In genomic region chr10:60795465-60796202, GRCh38 we compare ENCODE assay signal across 21 cellular contexts. TPM values are rescaled to one million over a fixed set of nuclear protein-coding genes. Genes with fewer than 3 reads are reported as not detected.
A peak's percentile ranks its signal among the peaks of the same experiment; 100 is the strongest.
DNase-seq lines count a peak whose midpoint lies in the region; ATAC-seq, FAIRE-seq and TF ChIP-seq lines count a peak whose summit lies in the region.
"Had no signal": no experiment of that assay in that cellular context is flagged by ENCODE, and none has a peak within 500 bp of the region (broad histone marks: within the 10 kb centered on the region; RNA-seq: fewer than 3 reads in every experiment).

No MANE protein-coding gene starts in this region.

- ATAC-seq in HepG2 (no peak), right lobe of liver (no peak), GM21528 (IDR thresholded peaks at IDR 0.05; ENCODE audit: low FRiP score, unreplicated experiment) (no peak)
- ATAC-seq: CD8-positive, alpha-beta T cell; GM12878 had no signal

- H3K36me3 ChIP-seq in HepG2 (replicated peaks in 1 of 2; ENCODE audit: control insufficient read depth in 1 of 2, insufficient read depth in 2 of 2, low read length in 2 of 2) (peaks cover 5 to 36% of the 10 kb centered on the region in 2 experiments), right lobe of liver (no peaks in the 10 kb centered on the region), HEK293 (ENCODE audit: control insufficient read depth in 2 of 2, insufficient read depth in 1 of 2, low read length in 2 of 2) (peaks cover 60 to 73% of the 10 kb centered on the region in 2 experiments), osteoblast (ENCODE audit: insufficient read depth, low read length) (no peaks in the 10 kb centered on the region), transverse colon (no peaks in the 10 kb centered on the region)

- FAIRE-seq in HepG2 (lab: Jason Lieb, UNC) = no peak
- FAIRE-seq: D721Med, GM12878, GM19239 had no signal

- H3K79me2 ChIP-seq in HepG2 (ENCODE audit: insufficient read depth, low read length) (peaks cover 8% of the 10 kb centered on the region), osteoblast (ENCODE audit: insufficient read depth, low read length) (peaks cover 17% of the 10 kb centered on the region)

- H3K9ac ChIP-seq in HepG2 (ENCODE audit: insufficient read depth, low read depth, low read length) = no peak overlapping the region

- TF ChIP-seq POLR2A in HepG2 (IDR thresholded peaks at IDR 0.05; ENCODE audit: insufficient read depth in 1 of 2, low read depth in 2 of 2, low read length in 2 of 2) (no peak), right lobe of liver (IDR thresholded peaks at IDR 0.05) (no peak), transverse colon (IDR thresholded peaks at IDR 0.05) (no peak)

- H4K20me1 ChIP-seq in HepG2 (ENCODE audit: insufficient read depth, low read length) = no peaks in the 10 kb centered on the region
- H4K20me1 ChIP-seq in osteoblast (ENCODE audit: insufficient read depth, low read length) = no peaks in the 10 kb centered on the region

- no peaks in the 10 kb centered on the region for H3K9me3 ChIP-seq in HepG2 (ENCODE audit: low read length)
- no peaks in the 10 kb centered on the region for H3K9me3 ChIP-seq in right lobe of liver
- no peaks in the 10 kb centered on the region for H3K9me3 ChIP-seq in HEK293 (ENCODE audit: control insufficient read depth, insufficient read depth, low read depth, low read length)
- no peaks in the 10 kb centered on the region for H3K9me3 ChIP-seq in osteoblast (ENCODE audit: low read depth, low read length)
- H3K9me3 ChIP-seq in transverse colon = no peaks in the 10 kb centered on the region
- H3K9me3 ChIP-seq: Caco-2 had no signal

- TF ChIP-seq CTCF in HepG2 (CRISPR knock-in tag; IDR thresholded peaks at IDR 0.05) = no peak
- no peak for TF ChIP-seq CTCF in right lobe of liver (IDR thresholded peaks at IDR 0.05)
- TF ChIP-seq CTCF in HEK293 (tag by site-specific recombination; IDR thresholded peaks at IDR 0.05) = no peak
- no peak for TF ChIP-seq CTCF in osteoblast (IDR thresholded peaks at IDR 0.05; ENCODE audit: extremely low read depth, low read depth, low read length)
- TF ChIP-seq CTCF in transverse colon (IDR thresholded peaks at IDR 0.05) = no peak

- no peak overlapping the region for H3K4me3 ChIP-seq in HepG2 (replicated peaks in 1 of 3; ENCODE audit: insufficient read depth in 1 of 3, low read depth in 2 of 3, low read length in 3 of 3)
- no peak overlapping the region for H3K4me3 ChIP-seq in right lobe of liver
- H3K4me3 ChIP-seq in HEK293 (ENCODE audit: low read depth, low read length) = no peak overlapping the region
- H3K4me3 ChIP-seq in osteoblast (ENCODE audit: insufficient read depth, low read length) = no peak overlapping the region
- H3K4me3 ChIP-seq in transverse colon = no peak overlapping the region
- H3K4me3 ChIP-seq: GM12878 had no signal

- H3K4me1 ChIP-seq in HepG2 (ENCODE audit: insufficient read depth, low read length) (peaks cover 18% of the 10 kb centered on the region), right lobe of liver (no peaks in the 10 kb centered on the region), HEK293 (ENCODE audit: control insufficient read depth, insufficient read depth, low read length) (no peaks in the 10 kb centered on the region; the same call in 1 of the 2 replicates), osteoblast (ENCODE audit: insufficient read depth, low read length) (no peaks in the 10 kb centered on the region), transverse colon (no peaks in the 10 kb centered on the region)

- H3K27ac ChIP-seq in HepG2 (ENCODE audit: extremely low read length, insufficient read depth, low read length) = no peak overlapping the region
- no peak overlapping the region for H3K27ac ChIP-seq in right lobe of liver
- H3K27ac ChIP-seq in HEK293 (ENCODE audit: extremely low read depth, low read depth, low read length) = no peak overlapping the region
- no peak overlapping the region for H3K27ac ChIP-seq in osteoblast (ENCODE audit: low read depth, low read length)
- H3K27ac ChIP-seq in transverse colon = no peak overlapping the region

- 97% methylated on average over 3 of the region's 3 CpGs for WGBS in HepG2 (ENCODE audit: low lambda C conversion rate)
- 94% methylated on average over 3 of the region's 3 CpGs for WGBS in right lobe of liver (ENCODE audit: insufficient coverage, low coverage, low lambda C conversion rate, missing lambda C conversion rate)
- WGBS in transverse colon (ENCODE audit: low coverage in 1 of 2), 2 donors = 99 to 100% methylated on average over 3 of the region's 3 CpGs

- intact Hi-C loops in HepG2 (cut with micrococcal nuclease; ENCODE audit: unreplicated experiment) = no loop called here
- intact Hi-C loops in right lobe of liver (cut with DNase I) = no loop called here
- intact Hi-C loops in transverse colon (cut with DNase I; ENCODE audit: low total_unique reads) = no loop called here

- H3K27me3 ChIP-seq in HepG2 (ENCODE audit: control insufficient read depth in 1 of 2, insufficient read depth in 2 of 2, low read length in 2 of 2) = no peaks in the 10 kb centered on the region
- no peaks in the 10 kb centered on the region for H3K27me3 ChIP-seq in right lobe of liver
- H3K27me3 ChIP-seq in osteoblast (ENCODE audit: insufficient read depth, low read length) = no peaks in the 10 kb centered on the region
- no peaks in the 10 kb centered on the region for H3K27me3 ChIP-seq in transverse colon

- no peak for TF ChIP-seq RAD21 in HepG2 (CRISPR knock-in tag; IDR thresholded peaks at IDR 0.05)

- H3K4me2 ChIP-seq in HepG2 (ENCODE audit: low read depth, low read length) (no peak overlapping the region), osteoblast (ENCODE audit: insufficient read depth, low read length) (no peak overlapping the region)

- DNase-seq in HepG2 (ENCODE audit: low spot score) (no peak), right lobe of liver (no peak), osteoblast (ENCODE audit: insufficient read length, low spot score, missing footprints) (no peak), hepatic stellate cell (ENCODE audit: low spot score) (no peak), transverse colon (no peak)
- DNase-seq: C1 segment of cervical spinal cord; Caco-2; CD4-positive, CD25-positive, alpha-beta regulatory T cell; CD8-positive, alpha-beta T cell; DMS 273 treated with DMSO at 0.1 percent for 48 hours; DMS79; EL; GDM1; GOT3; H7; HCEC 1CT had no signal

- CTCF ChIA-PET in HepG2 (lab: Yijun Ruan, JAX; ENCODE audit: low intra/inter-chr PET ratio, low total read pairs) = no interaction called here
- CTCF ChIA-PET in HEK293 (lab: Yijun Ruan, JAX) = interaction anchor here (1.4 kb wide), 1 partner anchor 10 kb away, joined by 3 read pairs; no protein-coding TSS in a partner anchor

- TF ChIP-seq EP300 in HepG2 (IDR thresholded peaks at IDR 0.05; ENCODE audit: low read depth in 2 of 2, low read length in 2 of 2) (no peak), HepG2 (CRISPR knock-in tag; IDR thresholded peaks at IDR 0.05; ENCODE audit: borderline replicate concordance) (no peak), transverse colon (IDR thresholded peaks at IDR 0.05; ENCODE audit: low read depth) (no peak)

- in situ Hi-C loops in HepG2 (cut with HindIII; ENCODE audit: extremely low pct_ligation_motif_present, low pct_unique_long_range_greater_than_20kb) (no loop called here), transverse colon (cut with MboI; ENCODE audit: low pct_ligation_motif_present in 1 of 4, low pct_unique_long_range_greater_than_20kb in 1 of 4, low sequenced_read_pairs in 3 of 4) (no loop called here)

- H2AFZ ChIP-seq in HepG2 (ENCODE audit: low read length) (no peak overlapping the region), osteoblast (ENCODE audit: low read length) (peak overlapping the region; percentile 7)

- BruUV-seq in HepG2 (replicated peaks; lab: Mats Ljungman, UMichigan) = no TSS peak

- POLR2A ChIA-PET in HepG2 (lab: Yijun Ruan, JAX) = no interaction called here
- POLR2A ChIA-PET in HEK293 (lab: Yijun Ruan, JAX) = no interaction called here

TF ChIP-seq in HepG2, 621 proteins besides CTCF, POLR2A, EP300 and RAD21:
- TF ChIP-seq ATF7 (IDR thresholded peaks at IDR 0.05) = peak; percentile 44; the same call in 1 of the 2 replicates
- no peak for TF ChIP-seq ATF7 (CRISPR knock-in tag; IDR thresholded peaks at IDR 0.05)
- no peak for TF ChIP-seq ZNF563 (CRISPR knock-in tag; IDR thresholded peaks at IDR 0.05)
TF ChIP-seq in HepG2: peak in this region for 1.

TF ChIP-seq in HEK293, 187 proteins besides CTCF, POLR2A, EP300 and RAD21 (continues in another document):
- no peak for TF ChIP-seq ZNF175 (tag by site-specific recombination; IDR thresholded peaks at IDR 0.05)
- 0 out of 2 replicates have a peak, but pooled peaks have one; percentile 12 for TF ChIP-seq OSR2 (tag by site-specific recombination; IDR thresholded peaks at IDR 0.05)

RNA-seq across cellular contexts. Expression of gene CDK1, which starts 17.4 kb away (rescaled TPM):
- total RNA-seq in HepG2 (2016; rRNA removed; fragmentation: Illumina TruSeq; extraction: Trizol) (132 and 221 TPM in 2 replicates), right lobe of liver (1 to 10 TPM in 5 of 6 experiments, not detected in 1; 1.2 to 3.6 (median 3.0) TPM), osteoblast (5.8 and 6.5 TPM in 2 replicates), transverse colon (1 to 10 TPM in 2 of 4 donors, under 1 TPM in 1, not detected in 1; 0.80 to 3.3 (median 2.9) TPM)
- total RNA-seq in HepG2 (2016; cell fraction: cytosol; rRNA removed; fragmentation: Illumina TruSeq; extraction: Trizol; ENCODE audit: low read depth) = 25.7 and 32.5 TPM in 2 replicates
- total RNA-seq in HepG2 (2016; cell fraction: insoluble cytoplasmic fraction; rRNA removed; fragmentation: Illumina TruSeq; extraction: Trizol) = 132 and 217 TPM in 2 replicates
- 45.2 and 55.5 TPM in 2 replicates for total RNA-seq in HepG2 (2016; cell fraction: membrane; rRNA removed; fragmentation: Illumina TruSeq; extraction: Trizol)
- total RNA-seq in HepG2 (2016; cell fraction: nucleus; rRNA removed; fragmentation: Illumina TruSeq; extraction: Trizol) = 113 and 116 TPM in 2 replicates
- polyA plus RNA-seq in HepG2 (2011; rRNA removed) = 23.1 and 42.6 TPM in 2 replicates
- 12.9 and 15.9 TPM in 2 replicates for polyA plus RNA-seq in HepG2 (2011; cell fraction: cytosol; rRNA removed)
- polyA plus RNA-seq in HepG2 (2011; cell fraction: nucleus; rRNA removed) = 23.4 and 24.8 TPM in 2 replicates
- 20.0 and 41.3 TPM in 2 replicates for polyA plus RNA-seq in HepG2 (2012)
- polyA plus RNA-seq in HepG2 (2016; cell fraction: cytosol; fragmentation: Illumina TruSeq; extraction: Trizol; ENCODE audit: low read depth) = 7.5 and 9.0 TPM in 2 replicates
- 154 and 181 TPM in 2 replicates for polyA plus RNA-seq in HepG2 (2016; cell fraction: insoluble cytoplasmic fraction; fragmentation: Illumina TruSeq; extraction: Trizol; ENCODE audit: low read depth)
- 17.0 and 17.2 TPM in 2 replicates for polyA plus RNA-seq in HepG2 (2016; cell fraction: membrane; fragmentation: Illumina TruSeq; extraction: Trizol; ENCODE audit: low read depth)
- polyA plus RNA-seq in HepG2 (2016; cell fraction: nucleus; fragmentation: Illumina TruSeq; extraction: Trizol; ENCODE audit: insufficient read depth, low read depth) = 177 and 183 TPM in 2 replicates
- polyA minus RNA-seq in HepG2 (2011; rRNA and poly(A)+ RNA removed; ENCODE audit: low replicate concordance) = 6.0 and 23.9 TPM in 2 replicates
- 9.6 and 14.5 TPM in 2 replicates for polyA minus RNA-seq in HepG2 (2011; cell fraction: cytosol; rRNA and poly(A)+ RNA removed)
- 33.8 and 62.3 TPM in 2 replicates for polyA minus RNA-seq in HepG2 (2011; cell fraction: nucleus; rRNA and poly(A)+ RNA removed)

Comparison
In these comparisons a context has a peak if more than half of its experiments do, and no peak if none do; other contexts are left out.
1. Of the 63 proteins assayed by ChIP-seq in both HepG2 and HEK293: peak only in HepG2: none; only in HEK293: ATF2; in both: none; in neither: 62.